In genomic region chr5:64947801-64948200, GRCh38 we compare ENCODE assay signal across 17 cellular contexts.
DNase-seq lines count a peak whose midpoint lies in the region; FAIRE-seq and TF ChIP-seq lines count a peak whose summit lies in the region.
"Had no signal": no experiment of that assay in that cellular context is flagged by ENCODE, and none has a peak within 500 bp of the region (broad histone marks: within the 10 kb centered on the region; RNA-seq: fewer than 3 reads in every experiment).

No MANE protein-coding gene starts in this region.

- DNase-seq in GM19239 (ENCODE audit: insufficient read length, low spot score) (no peak), NCI-H82 (lab: John Stamatoyannopoulos, UW) (peak; percentile 50), posterior cingulate gyrus (no peak), dorsolateral prefrontal cortex (no peak)
- no peak for DNase-seq in effector CD8-positive, alpha-beta T cell (lab: John Stamatoyannopoulos, UW)
- DNase-seq: AML-193; Caco-2; CD4-positive, alpha-beta T cell; GDM1; HCEC 1CT; IMR-90 had no signal

- H3K27me3 Mint-ChIP-seq in brain = no peaks in the 10 kb centered on the region
- H3K27me3 Mint-ChIP-seq: CD4-positive, alpha-beta T cell had no signal

- no peaks in the 10 kb centered on the region for H3K36me3 Mint-ChIP-seq in brain

- H3K27me3 ChIP-seq in dorsolateral prefrontal cortex = no peaks in the 10 kb centered on the region

- no peak overlapping the region for H3K27ac ChIP-seq in dorsolateral prefrontal cortex
- H3K27ac ChIP-seq: A549, C4-2B had no signal

- H3K27ac Mint-ChIP-seq in brain = peak overlapping the region in 3 of 5 experiments; percentile 23 to 90 (median 72)
- H3K27ac Mint-ChIP-seq: CD4-positive, alpha-beta T cell; GM23338 had no signal

- peak; percentile 4 for FAIRE-seq in GM19239 (lab: Jason Lieb, UNC)
- FAIRE-seq: A549, GM12892, GM18507 had no signal

- H3K4me1 Mint-ChIP-seq in brain = peaks cover 10% of the 10 kb centered on the region
- H3K4me1 Mint-ChIP-seq: GM23338 had no signal

- H3K9me3 Mint-ChIP-seq in brain = no peaks in the 10 kb centered on the region
- H3K9me3 Mint-ChIP-seq: CD4-positive, alpha-beta T cell; GM23338 had no signal

- intact Hi-C loops in posterior cingulate gyrus (cut with DNase I) = no loop called here
- intact Hi-C loops in dorsolateral prefrontal cortex (cut with DNase I) = no loop called here

- no peak overlapping the region for H3K4me3 Mint-ChIP-seq in brain
- H3K4me3 Mint-ChIP-seq: CD4-positive, alpha-beta T cell; GM23338 had no signal

- TF ChIP-seq CTCF in brain (conservative IDR thresholded peaks at IDR 0.05) (no peak), dorsolateral prefrontal cortex (IDR thresholded peaks at IDR 0.05 in 54 of 56, conservative IDR thresholded peaks at IDR 0.05 in 2 of 56; ENCODE audit: low read depth in 1 of 56, partially characterized antibody in 56 of 56) (no peak)

- H3K4me3 ChIP-seq in dorsolateral prefrontal cortex = no peak overlapping the region
- H3K4me3 ChIP-seq: A549, GM23338 had no signal
